11 cellular contexts compared by ENCODE assay signal in genomic region chr3:9795212-9795611, GRCh38. TPM values are rescaled to one million over a fixed set of nuclear protein-coding genes. Genes with fewer than 3 reads are reported as not detected.
DNase-seq lines count a peak whose midpoint lies in the region; ATAC-seq and TF ChIP-seq lines count a peak whose summit lies in the region.
"Had no signal": no experiment of that assay in that cellular context is flagged by ENCODE, and none has a peak within 500 bp of the region (broad histone marks: within the 10 kb centered on the region; RNA-seq: fewer than 3 reads in every experiment).

No MANE protein-coding gene starts in this region.

- TF ChIP-seq CTCF in DOHH2 (IDR thresholded peaks at IDR 0.05; ENCODE audit: low read depth, low read length, poor library complexity, severe bottlenecking) (no peak), nephron (IDR thresholded peaks at IDR 0.05; ENCODE audit: unreplicated experiment in 3 of 3) (no peak)

- H3K9me2 ChIP-seq in DOHH2 (replicated peaks; ENCODE audit: control insufficient read depth, low read length), result no peaks in the 10 kb centered on the region
- H3K9me2 ChIP-seq: SK-N-SH had no signal

- H3K4me1 ChIP-seq in DOHH2 (ENCODE audit: control insufficient read depth, low read length) (peaks cover 40% of the 10 kb centered on the region), HAP-1 (peaks cover 4% of the 10 kb centered on the region)

- H3F3A ChIP-seq in DOHH2 (ENCODE audit: control insufficient read depth, insufficient read depth), result peaks cover 25% of the 10 kb centered on the region

- peaks cover 100% of the 10 kb centered on the region for H3K36me3 Mint-ChIP-seq in activated T-helper 17 cell treated with anti-CD3 and anti-CD28 coated beads, Interleukin-2, amount 50 U/mL, for 72 hours (ENCODE audit: low read depth)
- peaks cover 39% of the 10 kb centered on the region for H3K36me3 Mint-ChIP-seq in nephron (ENCODE audit: low read depth)

- H3K9me3 Mint-ChIP-seq in activated T-helper 17 cell treated with anti-CD3 and anti-CD28 coated beads, Interleukin-2, amount 50 U/mL, for 72 hours, result no peaks in the 10 kb centered on the region
- no peaks in the 10 kb centered on the region for H3K9me3 Mint-ChIP-seq in nephron

- peak overlapping the region; percentile 79 for H3K27ac ChIP-seq in DOHH2 (ENCODE audit: low read depth, low read length)

- H3K4me1 Mint-ChIP-seq in activated T-helper 17 cell treated with anti-CD3 and anti-CD28 coated beads, Interleukin-2, amount 50 U/mL, for 72 hours, result peaks cover 24% of the 10 kb centered on the region
- H3K4me1 Mint-ChIP-seq in nephron, result peaks cover 28% of the 10 kb centered on the region

- H3K9me3 ChIP-seq in DOHH2 (ENCODE audit: control insufficient read depth, insufficient read depth, low read length) (no peaks in the 10 kb centered on the region), HAP-1 (no peaks in the 10 kb centered on the region; the same call in 1 of the 2 replicates)
- H3K9me3 ChIP-seq: SK-N-SH had no signal

- peak overlapping the region; percentile 94 for H3K4me3 Mint-ChIP-seq in activated T-helper 17 cell treated with anti-CD3 and anti-CD28 coated beads, Interleukin-2, amount 50 U/mL, for 72 hours
- peak overlapping the region; percentile 77 to 92 (median 87) for H3K4me3 Mint-ChIP-seq in nephron

- H4K20me1 ChIP-seq in DOHH2 (ENCODE audit: control insufficient read depth, insufficient read depth, low read depth, low read length), result peaks cover 25% of the 10 kb centered on the region

- H3K36me3 ChIP-seq in DOHH2 (ENCODE audit: control insufficient read depth, low read length) (peaks cover 85% of the 10 kb centered on the region), HAP-1 (replicated peaks) (peaks cover 53% of the 10 kb centered on the region)

- in situ Hi-C loops in HAP-1 (cut with MboI; ENCODE audit: low sequenced_read_pairs), result no loop called here

- H3K27ac Mint-ChIP-seq in activated T-helper 17 cell treated with anti-CD3 and anti-CD28 coated beads, Interleukin-2, amount 50 U/mL, for 72 hours, result peak overlapping the region; percentile 98
- H3K27ac Mint-ChIP-seq in nephron, result peak overlapping the region; percentile 80 to 89 (median 83)

- DNase-seq in HAP-1 (ENCODE audit: low spot score in 2 of 2) (no peak), NK-92 (lab: John Stamatoyannopoulos, UW; ENCODE audit: unreplicated experiment) (no peak)
- DNase-seq in activated CD8-positive, alpha-beta memory T cell treated with anti-CD3 and anti-CD28 coated beads, Interleukin-2, amount 50 U/mL, for 4 hours, result no peak
- DNase-seq: DMS79, NCI-H1417, NCI-H748 treated with DMSO at 0.1 percent for 48 hours, SK-N-SH had no signal

- no peaks in the 10 kb centered on the region for H3K27me3 ChIP-seq in DOHH2 (ENCODE audit: control insufficient read depth, low read length)
- no peaks in the 10 kb centered on the region for H3K27me3 ChIP-seq in HAP-1 (ENCODE audit: low read depth)

- peaks cover 85% of the 10 kb centered on the region for H3K79me2 ChIP-seq in DOHH2 (ENCODE audit: control insufficient read depth, low read length)

- ATAC-seq in HG02642 (IDR thresholded peaks at IDR 0.05; ENCODE audit: poor library complexity, unreplicated experiment), result peak; percentile 16
- no peak for ATAC-seq in activated T-helper 17 cell treated with anti-CD3 and anti-CD28 coated beads, Interleukin-2, amount 50 U/mL, for 72 hours (replicated peaks)

- H3K27me3 Mint-ChIP-seq in activated T-helper 17 cell treated with anti-CD3 and anti-CD28 coated beads, Interleukin-2, amount 50 U/mL, for 72 hours, result no peaks in the 10 kb centered on the region
- no peaks in the 10 kb centered on the region for H3K27me3 Mint-ChIP-seq in nephron (ENCODE audit: low read depth)

- peak overlapping the region; percentile 98 for H3K4me3 ChIP-seq in DOHH2 (ENCODE audit: low read length)
- no peak overlapping the region for H3K4me3 ChIP-seq in HAP-1

- H3K4me2 ChIP-seq in DOHH2 (ENCODE audit: low read length), result peak overlapping the region; percentile 82

RNA-seq across cellular contexts. Expression of gene ARPC4, which starts 2.3 kb away (rescaled TPM):
- 100 to 1,000 TPM; 159 to 291 TPM for total RNA-seq in activated T-helper 17 cell treated with anti-CD3 and anti-CD28 coated beads, Interleukin-2, amount 50 U/mL, for 72 hours

RNA-seq across cellular contexts. Expression of gene TADA3, which starts 2.9 kb away (rescaled TPM):
- 10 to 100 TPM; 77.8 to 81.9 TPM for total RNA-seq in activated T-helper 17 cell treated with anti-CD3 and anti-CD28 coated beads, Interleukin-2, amount 50 U/mL, for 72 hours

RNA-seq across cellular contexts. Expression of gene TTLL3, which starts 14.8 kb away (rescaled TPM):
- 100 to 1,000 TPM in 1 of 2 donors, 10 to 100 TPM in 1; 55.9 to 123 TPM for total RNA-seq in activated T-helper 17 cell treated with anti-CD3 and anti-CD28 coated beads, Interleukin-2, amount 50 U/mL, for 72 hours

RNA-seq across cellular contexts. Expression of gene CAMK1, which starts 25.5 kb away (rescaled TPM):
- total RNA-seq in activated T-helper 17 cell treated with anti-CD3 and anti-CD28 coated beads, Interleukin-2, amount 50 U/mL, for 72 hours, result 10 to 100 TPM; 23.9 to 75.4 TPM

RNA-seq across cellular contexts. Expression of gene OGG1, which starts 45.5 kb away (rescaled TPM):
- 10 to 100 TPM; 37.4 to 52.3 TPM for total RNA-seq in activated T-helper 17 cell treated with anti-CD3 and anti-CD28 coated beads, Interleukin-2, amount 50 U/mL, for 72 hours
